ENCODE assay signal across 1 cellular context in the genomic region with DNA sequence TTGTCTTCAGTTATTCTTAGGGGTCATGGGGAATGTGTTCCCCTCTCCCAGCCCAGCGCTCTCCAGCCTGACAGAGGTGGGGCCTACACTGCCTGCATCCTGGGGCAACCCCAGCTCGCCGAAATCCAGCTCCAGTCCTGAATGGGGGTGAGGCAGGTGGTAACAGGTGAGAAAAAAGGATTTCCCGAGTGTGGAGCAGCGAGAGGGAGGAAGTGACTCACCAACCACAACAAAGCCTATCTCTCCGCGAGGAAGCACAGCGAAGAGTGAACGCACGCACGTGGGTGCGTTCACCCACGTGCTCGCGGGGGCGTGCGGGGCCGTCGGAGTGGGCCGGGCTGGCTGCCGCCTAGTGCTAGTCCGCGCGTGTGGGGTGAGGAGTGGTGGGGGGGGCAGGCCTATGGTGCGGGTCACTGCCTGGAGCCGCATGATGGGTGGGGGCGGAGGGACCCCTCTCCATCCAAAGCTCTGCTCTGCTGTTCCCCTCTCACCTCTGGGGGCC.
TF ChIP-seq lines count a peak whose summit lies in the region.

No MANE protein-coding gene starts in this region.

TF ChIP-seq in GM12878, 131 proteins besides CTCF, POLR2A, EP300 and RAD21 (continued from another document and continues in another):
- TF ChIP-seq, protein P1, sequence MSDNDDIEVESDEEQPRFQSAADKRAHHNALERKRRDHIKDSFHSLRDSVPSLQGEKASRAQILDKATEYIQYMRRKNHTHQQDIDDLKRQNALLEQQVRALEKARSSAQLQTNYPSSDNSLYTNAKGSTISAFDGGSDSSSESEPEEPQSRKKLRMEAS (IDR thresholded peaks at IDR 0.05; ENCODE audit: low read depth, low read length), result peak; percentile 67
- TF ChIP-seq YBX1 (IDR thresholded peaks at IDR 0.05) (no peak), ZSCAN29 (IDR thresholded peaks at IDR 0.05) (no peak), TAF1 (IDR thresholded peaks at IDR 0.05; ENCODE audit: borderline replicate concordance, low read depth, low read length) (no peak), KAT2A (conservative IDR thresholded peaks at IDR 0.05; ENCODE audit: control insufficient read depth, low read depth, low read length) (no peak), JUND (IDR thresholded peaks at IDR 0.05; ENCODE audit: low read depth, low read length) (0 out of 2 replicates have a peak, but pooled peaks have one; percentile 29), POU2F2 (IDR thresholded peaks at IDR 0.05; ENCODE audit: borderline replicate concordance, low read depth, low read length) (no peak), SIN3A (IDR thresholded peaks at IDR 0.05; ENCODE audit: low read depth, low read length) (no peak), NR2F1 (conservative IDR thresholded peaks at IDR 0.05) (peak; percentile 52), ZNF217 (IDR thresholded peaks at IDR 0.05) (no peak), SMC3 (IDR thresholded peaks at IDR 0.05; ENCODE audit: borderline replicate concordance, low read length) (no peak), NRF1 (conservative IDR thresholded peaks at IDR 0.05; ENCODE audit: low read depth, low read length) (no peak), ETV6 (conservative IDR thresholded peaks at IDR 0.05 in 1 of 2, IDR thresholded peaks at IDR 0.05 in 1 of 2; ENCODE audit: borderline replicate concordance in 1 of 2, low read depth in 1 of 2) (peak in 1 of 2 experiments; percentile 74; a peak in 1 of 4 replicates), FOXK2 (IDR thresholded peaks at IDR 0.05) (no peak), MYC (IDR thresholded peaks at IDR 0.05; ENCODE audit: insufficient read depth, insufficient read length, insufficient replicate concordance, low read length, severe bottlenecking) (peak; percentile 78), HCFC1 (IDR thresholded peaks at IDR 0.05; ENCODE audit: low read length) (no peak), SREBF1 (IDR thresholded peaks at IDR 0.05; ENCODE audit: low read length) (no peak), NR2C2 (IDR thresholded peaks at IDR 0.05; ENCODE audit: borderline replicate concordance, control insufficient read depth, insufficient read length, low read depth) (no peak), MTA2 (IDR thresholded peaks at IDR 0.05; ENCODE audit: low read depth) (peak; percentile 57), CBX3 (IDR thresholded peaks at IDR 0.05; ENCODE audit: borderline replicate concordance, low read depth) (no peak), WRNIP1 (IDR thresholded peaks at IDR 0.05; ENCODE audit: borderline replicate concordance, low read depth, low read length) (no peak), CHD2 (IDR thresholded peaks at IDR 0.05; ENCODE audit: borderline replicate concordance, low read depth, low read length) (no peak), NFIC (IDR thresholded peaks at IDR 0.05; ENCODE audit: low read depth, low read length) (peak; percentile 58; the same call in 1 of the 2 replicates), ZBED1 (IDR thresholded peaks at IDR 0.05; ENCODE audit: borderline replicate concordance) (peak; percentile 62; the same call in 1 of the 2 replicates), MEF2A (IDR thresholded peaks at IDR 0.05; ENCODE audit: insufficient read depth, low read depth, low read length) (no peak), MXI1 (IDR thresholded peaks at IDR 0.05; ENCODE audit: low read depth, low read length) (0 out of 2 replicates have a peak, but pooled peaks have one; percentile 27), SP1 (IDR thresholded peaks at IDR 0.05; ENCODE audit: low read depth, low read length) (no peak), NR2C1 (IDR thresholded peaks at IDR 0.05) (no peak), TBL1XR1 (IDR thresholded peaks at IDR 0.05; ENCODE audit: low read depth, low read length) (no peak), ASH2L (IDR thresholded peaks at IDR 0.05; ENCODE audit: borderline replicate concordance, low read depth) (no peak), MYB (IDR thresholded peaks at IDR 0.05; ENCODE audit: borderline replicate concordance, low read depth, low read length) (no peak), ZZZ3 (IDR thresholded peaks at IDR 0.05; ENCODE audit: control insufficient read depth, insufficient read length, low read depth) (no peak), SPI1 (IDR thresholded peaks at IDR 0.05; ENCODE audit: borderline replicate concordance, insufficient read depth, low read depth, low read length) (peak; percentile 67), FOS (IDR thresholded peaks at IDR 0.05; ENCODE audit: borderline replicate concordance, extremely low read depth, insufficient read length) (no peak), TARDBP (IDR thresholded peaks at IDR 0.05; ENCODE audit: borderline replicate concordance) (no peak), KLF5 (IDR thresholded peaks at IDR 0.05; ENCODE audit: partially characterized antibody) (no peak), CREM (IDR thresholded peaks at IDR 0.05; ENCODE audit: low read depth) (peak; percentile 79; the same call in 1 of the 2 replicates)
- TF ChIP-seq, protein P2, sequence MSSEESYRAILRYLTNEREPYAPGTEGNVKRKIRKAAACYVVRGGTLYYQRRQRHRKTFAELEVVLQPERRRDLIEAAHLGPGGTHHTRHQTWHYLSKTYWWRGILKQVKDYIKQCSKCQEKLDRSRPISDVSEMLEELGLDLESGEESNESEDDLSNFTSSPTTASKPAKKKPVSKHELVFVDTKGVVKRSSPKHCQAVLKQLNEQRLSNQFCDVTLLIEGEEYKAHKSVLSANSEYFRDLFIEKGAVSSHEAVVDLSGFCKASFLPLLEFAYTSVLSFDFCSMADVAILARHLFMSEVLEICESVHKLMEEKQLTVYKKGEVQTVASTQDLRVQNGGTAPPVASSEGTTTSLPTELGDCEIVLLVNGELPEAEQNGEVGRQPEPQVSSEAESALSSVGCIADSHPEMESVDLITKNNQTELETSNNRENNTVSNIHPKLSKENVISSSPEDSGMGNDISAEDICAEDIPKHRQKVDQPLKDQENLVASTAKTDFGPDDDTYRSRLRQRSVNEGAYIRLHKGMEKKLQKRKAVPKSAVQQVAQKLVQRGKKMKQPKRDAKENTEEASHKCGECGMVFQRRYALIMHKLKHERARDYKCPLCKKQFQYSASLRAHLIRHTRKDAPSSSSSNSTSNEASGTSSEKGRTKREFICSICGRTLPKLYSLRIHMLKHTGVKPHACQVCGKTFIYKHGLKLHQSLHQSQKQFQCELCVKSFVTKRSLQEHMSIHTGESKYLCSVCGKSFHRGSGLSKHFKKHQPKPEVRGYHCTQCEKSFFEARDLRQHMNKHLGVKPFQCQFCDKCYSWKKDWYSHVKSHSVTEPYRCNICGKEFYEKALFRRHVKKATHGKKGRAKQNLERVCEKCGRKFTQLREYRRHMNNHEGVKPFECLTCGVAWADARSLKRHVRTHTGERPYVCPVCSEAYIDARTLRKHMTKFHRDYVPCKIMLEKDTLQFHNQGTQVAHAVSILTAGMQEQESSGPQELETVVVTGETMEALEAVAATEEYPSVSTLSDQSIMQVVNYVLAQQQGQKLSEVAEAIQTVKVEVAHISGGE (CRISPR knock-in tag; IDR thresholded peaks at IDR 0.05), result no peak
- TF ChIP-seq, protein P3, sequence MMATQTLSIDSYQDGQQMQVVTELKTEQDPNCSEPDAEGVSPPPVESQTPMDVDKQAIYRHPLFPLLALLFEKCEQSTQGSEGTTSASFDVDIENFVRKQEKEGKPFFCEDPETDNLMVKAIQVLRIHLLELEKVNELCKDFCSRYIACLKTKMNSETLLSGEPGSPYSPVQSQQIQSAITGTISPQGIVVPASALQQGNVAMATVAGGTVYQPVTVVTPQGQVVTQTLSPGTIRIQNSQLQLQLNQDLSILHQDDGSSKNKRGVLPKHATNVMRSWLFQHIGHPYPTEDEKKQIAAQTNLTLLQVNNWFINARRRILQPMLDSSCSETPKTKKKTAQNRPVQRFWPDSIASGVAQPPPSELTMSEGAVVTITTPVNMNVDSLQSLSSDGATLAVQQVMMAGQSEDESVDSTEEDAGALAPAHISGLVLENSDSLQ (IDR thresholded peaks at IDR 0.05), result no peak
- TF ChIP-seq, protein P4, sequence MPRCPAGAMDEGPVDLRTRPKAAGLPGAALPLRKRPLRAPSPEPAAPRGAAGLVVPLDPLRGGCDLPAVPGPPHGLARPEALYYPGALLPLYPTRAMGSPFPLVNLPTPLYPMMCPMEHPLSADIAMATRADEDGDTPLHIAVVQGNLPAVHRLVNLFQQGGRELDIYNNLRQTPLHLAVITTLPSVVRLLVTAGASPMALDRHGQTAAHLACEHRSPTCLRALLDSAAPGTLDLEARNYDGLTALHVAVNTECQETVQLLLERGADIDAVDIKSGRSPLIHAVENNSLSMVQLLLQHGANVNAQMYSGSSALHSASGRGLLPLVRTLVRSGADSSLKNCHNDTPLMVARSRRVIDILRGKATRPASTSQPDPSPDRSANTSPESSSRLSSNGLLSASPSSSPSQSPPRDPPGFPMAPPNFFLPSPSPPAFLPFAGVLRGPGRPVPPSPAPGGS (IDR thresholded peaks at IDR 0.05; ENCODE audit: borderline replicate concordance, insufficient read depth, low read depth, low read length, poor library complexity, severe bottlenecking), result no peak
- TF ChIP-seq, protein P5, sequence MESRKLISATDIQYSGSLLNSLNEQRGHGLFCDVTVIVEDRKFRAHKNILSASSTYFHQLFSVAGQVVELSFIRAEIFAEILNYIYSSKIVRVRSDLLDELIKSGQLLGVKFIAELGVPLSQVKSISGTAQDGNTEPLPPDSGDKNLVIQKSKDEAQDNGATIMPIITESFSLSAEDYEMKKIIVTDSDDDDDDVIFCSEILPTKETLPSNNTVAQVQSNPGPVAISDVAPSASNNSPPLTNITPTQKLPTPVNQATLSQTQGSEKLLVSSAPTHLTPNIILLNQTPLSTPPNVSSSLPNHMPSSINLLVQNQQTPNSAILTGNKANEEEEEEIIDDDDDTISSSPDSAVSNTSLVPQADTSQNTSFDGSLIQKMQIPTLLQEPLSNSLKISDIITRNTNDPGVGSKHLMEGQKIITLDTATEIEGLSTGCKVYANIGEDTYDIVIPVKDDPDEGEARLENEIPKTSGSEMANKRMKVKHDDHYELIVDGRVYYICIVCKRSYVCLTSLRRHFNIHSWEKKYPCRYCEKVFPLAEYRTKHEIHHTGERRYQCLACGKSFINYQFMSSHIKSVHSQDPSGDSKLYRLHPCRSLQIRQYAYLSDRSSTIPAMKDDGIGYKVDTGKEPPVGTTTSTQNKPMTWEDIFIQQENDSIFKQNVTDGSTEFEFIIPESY (IDR thresholded peaks at IDR 0.05), result no peak
- TF ChIP-seq, protein P6, sequence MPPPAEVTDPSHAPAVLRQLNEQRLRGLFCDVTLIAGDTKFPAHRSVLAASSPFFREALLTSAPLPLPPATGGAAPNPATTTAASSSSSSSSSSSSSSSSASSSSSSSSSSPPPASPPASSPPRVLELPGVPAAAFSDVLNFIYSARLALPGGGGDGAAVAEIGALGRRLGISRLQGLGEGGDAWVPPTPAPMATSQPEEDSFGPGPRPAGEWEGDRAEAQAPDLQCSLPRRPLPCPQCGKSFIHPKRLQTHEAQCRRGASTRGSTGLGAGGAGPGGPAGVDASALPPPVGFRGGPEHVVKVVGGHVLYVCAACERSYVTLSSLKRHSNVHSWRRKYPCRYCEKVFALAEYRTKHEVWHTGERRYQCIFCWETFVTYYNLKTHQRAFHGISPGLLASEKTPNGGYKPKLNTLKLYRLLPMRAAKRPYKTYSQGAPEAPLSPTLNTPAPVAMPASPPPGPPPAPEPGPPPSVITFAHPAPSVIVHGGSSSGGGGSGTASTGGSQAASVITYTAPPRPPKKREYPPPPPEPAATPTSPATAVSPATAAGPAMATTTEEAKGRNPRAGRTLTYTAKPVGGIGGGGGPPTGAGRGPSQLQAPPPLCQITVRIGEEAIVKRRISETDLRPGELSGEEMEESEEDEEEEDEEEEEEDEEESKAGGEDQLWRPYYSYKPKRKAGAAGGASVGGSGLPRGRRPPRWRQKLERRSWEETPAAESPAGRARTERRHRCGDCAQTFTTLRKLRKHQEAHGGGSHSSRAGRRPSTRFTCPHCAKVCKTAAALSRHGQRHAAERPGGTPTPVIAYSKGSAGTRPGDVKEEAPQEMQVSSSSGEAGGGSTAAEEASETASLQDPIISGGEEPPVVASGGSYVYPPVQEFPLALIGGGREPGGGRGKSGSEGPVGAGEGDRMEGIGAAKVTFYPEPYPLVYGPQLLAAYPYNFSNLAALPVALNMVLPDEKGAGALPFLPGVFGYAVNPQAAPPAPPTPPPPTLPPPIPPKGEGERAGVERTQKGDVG (CRISPR knock-in tag; IDR thresholded peaks at IDR 0.05), result no peak
- TF ChIP-seq, protein P7, sequence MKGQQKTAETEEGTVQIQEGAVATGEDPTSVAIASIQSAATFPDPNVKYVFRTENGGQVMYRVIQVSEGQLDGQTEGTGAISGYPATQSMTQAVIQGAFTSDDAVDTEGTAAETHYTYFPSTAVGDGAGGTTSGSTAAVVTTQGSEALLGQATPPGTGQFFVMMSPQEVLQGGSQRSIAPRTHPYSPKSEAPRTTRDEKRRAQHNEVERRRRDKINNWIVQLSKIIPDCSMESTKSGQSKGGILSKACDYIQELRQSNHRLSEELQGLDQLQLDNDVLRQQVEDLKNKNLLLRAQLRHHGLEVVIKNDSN (IDR thresholded peaks at IDR 0.05; ENCODE audit: borderline replicate concordance, extremely low read length, insufficient read depth, low read depth, low read length), result peak; percentile 74
- TF ChIP-seq, protein P8, sequence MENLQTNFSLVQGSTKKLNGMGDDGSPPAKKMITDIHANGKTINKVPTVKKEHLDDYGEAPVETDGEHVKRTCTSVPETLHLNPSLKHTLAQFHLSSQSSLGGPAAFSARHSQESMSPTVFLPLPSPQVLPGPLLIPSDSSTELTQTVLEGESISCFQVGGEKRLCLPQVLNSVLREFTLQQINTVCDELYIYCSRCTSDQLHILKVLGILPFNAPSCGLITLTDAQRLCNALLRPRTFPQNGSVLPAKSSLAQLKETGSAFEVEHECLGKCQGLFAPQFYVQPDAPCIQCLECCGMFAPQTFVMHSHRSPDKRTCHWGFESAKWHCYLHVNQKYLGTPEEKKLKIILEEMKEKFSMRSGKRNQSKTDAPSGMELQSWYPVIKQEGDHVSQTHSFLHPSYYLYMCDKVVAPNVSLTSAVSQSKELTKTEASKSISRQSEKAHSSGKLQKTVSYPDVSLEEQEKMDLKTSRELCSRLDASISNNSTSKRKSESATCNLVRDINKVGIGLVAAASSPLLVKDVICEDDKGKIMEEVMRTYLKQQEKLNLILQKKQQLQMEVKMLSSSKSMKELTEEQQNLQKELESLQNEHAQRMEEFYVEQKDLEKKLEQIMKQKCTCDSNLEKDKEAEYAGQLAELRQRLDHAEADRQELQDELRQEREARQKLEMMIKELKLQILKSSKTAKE (IDR thresholded peaks at IDR 0.05; ENCODE audit: low read depth, poor library complexity, severe bottlenecking), result no peak
- TF ChIP-seq, protein P9, sequence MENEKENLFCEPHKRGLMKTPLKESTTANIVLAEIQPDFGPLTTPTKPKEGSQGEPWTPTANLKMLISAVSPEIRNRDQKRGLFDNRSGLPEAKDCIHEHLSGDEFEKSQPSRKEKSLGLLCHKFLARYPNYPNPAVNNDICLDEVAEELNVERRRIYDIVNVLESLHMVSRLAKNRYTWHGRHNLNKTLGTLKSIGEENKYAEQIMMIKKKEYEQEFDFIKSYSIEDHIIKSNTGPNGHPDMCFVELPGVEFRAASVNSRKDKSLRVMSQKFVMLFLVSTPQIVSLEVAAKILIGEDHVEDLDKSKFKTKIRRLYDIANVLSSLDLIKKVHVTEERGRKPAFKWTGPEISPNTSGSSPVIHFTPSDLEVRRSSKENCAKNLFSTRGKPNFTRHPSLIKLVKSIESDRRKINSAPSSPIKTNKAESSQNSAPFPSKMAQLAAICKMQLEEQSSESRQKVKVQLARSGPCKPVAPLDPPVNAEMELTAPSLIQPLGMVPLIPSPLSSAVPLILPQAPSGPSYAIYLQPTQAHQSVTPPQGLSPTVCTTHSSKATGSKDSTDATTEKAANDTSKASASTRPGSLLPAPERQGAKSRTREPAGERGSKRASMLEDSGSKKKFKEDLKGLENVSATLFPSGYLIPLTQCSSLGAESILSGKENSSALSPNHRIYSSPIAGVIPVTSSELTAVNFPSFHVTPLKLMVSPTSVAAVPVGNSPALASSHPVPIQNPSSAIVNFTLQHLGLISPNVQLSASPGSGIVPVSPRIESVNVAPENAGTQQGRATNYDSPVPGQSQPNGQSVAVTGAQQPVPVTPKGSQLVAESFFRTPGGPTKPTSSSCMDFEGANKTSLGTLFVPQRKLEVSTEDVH (IDR thresholded peaks at IDR 0.05; ENCODE audit: low read depth, partially characterized antibody), result no peak
